Comparison of ENCODE assay signal across 8 cellular contexts in the genomic region with DNA sequence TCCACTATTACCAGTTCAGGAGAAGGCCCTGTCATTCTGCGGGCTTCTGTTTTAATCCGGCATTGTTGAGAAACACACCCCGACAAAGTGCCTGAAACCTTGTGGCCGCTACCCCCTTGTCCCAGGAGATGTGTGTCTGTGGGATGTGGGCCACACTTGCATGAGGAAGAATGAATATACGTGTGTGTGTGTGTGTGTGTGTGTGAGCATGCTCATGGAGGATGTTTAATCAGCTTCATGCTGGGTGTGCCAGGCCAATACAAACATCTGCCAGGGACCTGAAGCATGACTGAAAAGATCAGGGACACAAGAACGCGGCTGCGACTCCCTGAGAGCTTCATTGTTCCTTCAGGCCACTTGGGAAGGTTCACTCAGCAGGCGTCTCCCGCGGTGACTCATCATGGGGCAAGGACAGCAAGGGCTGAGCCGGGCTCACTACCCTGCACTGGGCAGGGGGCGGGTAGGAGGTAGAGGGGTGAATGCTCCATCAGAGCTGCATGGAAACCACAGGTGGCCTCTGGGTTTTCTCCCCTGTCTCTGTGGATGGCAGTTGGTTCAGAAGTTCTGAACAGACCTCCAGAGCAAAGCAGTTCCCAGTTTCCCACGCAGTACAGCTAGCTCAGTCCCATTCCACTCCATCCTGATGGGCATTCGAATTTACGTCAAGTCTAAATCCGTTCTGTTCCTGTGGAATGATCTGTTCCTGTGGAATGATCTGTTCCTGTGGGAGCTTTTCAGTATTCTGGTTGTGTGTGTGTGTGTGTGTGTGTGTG. TPM values are rescaled to one million over a fixed set of nuclear protein-coding genes. Genes with fewer than 3 reads are reported as not detected.
A peak's percentile ranks its signal among the peaks of the same experiment; 100 is the strongest.
DNase-seq lines count a peak whose midpoint lies in the region; ATAC-seq, FAIRE-seq and TF ChIP-seq lines count a peak whose summit lies in the region.

No MANE protein-coding gene starts in this region.

- H3K27me3 Mint-ChIP-seq in CD14-positive monocyte (ENCODE audit: low read depth in 3 of 3): peaks cover 0 to 3% (median 2%) of the 10 kb centered on the region in 3 donors

- H3K4me3 Mint-ChIP-seq in CD14-positive monocyte: peak overlapping the region; percentile 75 to 83

- H3K4me1 Mint-ChIP-seq in CD14-positive monocyte: peaks cover 79% of the 10 kb centered on the region

- no peak for TF ChIP-seq CTCF in CD14-positive monocyte (IDR thresholded peaks at IDR 0.05)

- intact Hi-C loops in CD14-positive monocyte (cut with micrococcal nuclease): loop anchor here in 1 of 2 donors (2.0 kb wide), 1 partner anchor 15 kb away; no protein-coding TSS in a partner anchor

- no peaks in the 10 kb centered on the region for H3K9me3 Mint-ChIP-seq in CD14-positive monocyte

- ATAC-seq in HG03432 (IDR thresholded peaks at IDR 0.05; ENCODE audit: unreplicated experiment) (no peak), GM18907 (IDR thresholded peaks at IDR 0.05; ENCODE audit: unreplicated experiment) (no peak), GM21528 (IDR thresholded peaks at IDR 0.05; ENCODE audit: low FRiP score, unreplicated experiment) (no peak)

- H3K27ac ChIP-seq in epithelial cell of prostate: peak overlapping the region; percentile 100

- peak overlapping the region in 6 of 7 donors; percentile 96 to 99 (median 99) for H3K27ac Mint-ChIP-seq in CD14-positive monocyte

- H3K36me3 Mint-ChIP-seq in CD14-positive monocyte: no peaks in the 10 kb centered on the region

- peak; percentile 84 for DNase-seq in CD14-positive monocyte (ENCODE audit: low spot score)
- peak; percentile 98 for DNase-seq in HT-29 (ENCODE audit: low spot score)
- peak; percentile 95 for DNase-seq in RCC 7860 (ENCODE audit: low spot score)
- DNase-seq in epithelial cell of prostate (ENCODE audit: low read depth, low spot score): peak; percentile 80
- DNase-seq in myocyte (ENCODE audit: low read depth): peak; percentile 94

- peak; percentile 71 for FAIRE-seq in RCC 7860 (lab: Jason Lieb, UNC)

RNA-seq across cellular contexts. Expression of a gene that starts 7.0 kb away (rescaled TPM):
- 100 to 1,000 TPM; 263 to 554 TPM for polyA plus RNA-seq in CD14-positive monocyte
- 1,827 and 2,040 TPM in 2 replicates for total RNA-seq in HT-29 (2014; rRNA removed; shearing (Covaris generic))
- total RNA-seq in myocyte: 5,859 and 8,069 TPM in 2 replicates
- 1,663 TPM for polyA plus RNA-seq in myocyte (2012)

RNA-seq across cellular contexts. Expression of a gene that starts 33.1 kb away (rescaled TPM):
- polyA plus RNA-seq in CD14-positive monocyte: 10 to 100 TPM; 18.6 to 29.7 TPM
- total RNA-seq in HT-29 (2014; rRNA removed; shearing (Covaris generic)): 177 and 182 TPM in 2 replicates
- 84.4 and 128 TPM in 2 replicates for total RNA-seq in myocyte
- polyA plus RNA-seq in myocyte (2012): 94.5 TPM
